14 cellular contexts compared by ENCODE assay signal in the genomic region with DNA sequence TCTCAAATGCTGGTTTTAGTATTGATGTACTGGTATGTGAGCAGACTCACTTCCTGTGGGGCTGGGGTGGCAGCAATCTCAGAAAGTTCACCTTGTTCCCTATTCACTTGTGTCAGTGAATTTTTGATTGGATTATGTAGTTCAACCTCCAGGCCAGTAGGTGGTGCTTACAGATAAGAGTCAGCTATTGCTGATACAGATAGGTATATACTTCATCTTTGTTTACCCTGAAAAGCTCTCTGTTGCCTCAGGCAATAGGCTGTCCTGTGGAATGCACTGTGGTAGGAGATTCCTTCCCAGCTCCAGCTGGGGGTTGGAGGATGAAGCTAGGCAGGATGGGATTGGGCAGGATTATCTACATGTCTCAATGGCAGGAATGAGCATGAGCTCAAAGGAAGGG.
DNase-seq lines count a peak whose midpoint lies in the region; ATAC-seq and TF ChIP-seq lines count a peak whose summit lies in the region.
"Had no signal": no experiment of that assay in that cellular context is flagged by ENCODE, and none has a peak within 500 bp of the region (broad histone marks: within the 10 kb centered on the region; RNA-seq: fewer than 3 reads in every experiment).

No MANE protein-coding gene starts in this region.

- no peaks in the 10 kb centered on the region for H3K4me1 Mint-ChIP-seq in mesothelial cell of epicardium

- H3K4me3 ChIP-seq in OCI-LY7 (ENCODE audit: low read depth, low read length, poor library complexity, severe bottlenecking) = no peak overlapping the region
- H3K4me3 ChIP-seq: cardiac muscle cell had no signal

- H3K9me3 Mint-ChIP-seq in mesothelial cell of epicardium = peaks cover 48% of the 10 kb centered on the region

- H3K4me1 ChIP-seq in OCI-LY7 (ENCODE audit: insufficient read depth, low read length, poor library complexity, severe bottlenecking) = no peaks in the 10 kb centered on the region

- POLR2A ChIA-PET in OCI-LY7 (lab: Charles Lee) = interaction anchor here (0.6 kb wide), 1 partner anchor 8 kb away, joined by 4 read pairs; no protein-coding TSS in a partner anchor

- DNase-seq in DMS 273 (lab: John Stamatoyannopoulos, UW; ENCODE audit: unreplicated experiment) (peak; percentile 15), DMS 273 treated with DMSO at 0.1 percent for 48 hours (lab: John Stamatoyannopoulos, UW) (no peak), OCI-LY7 (ENCODE audit: low spot score) (peak; percentile 16), mesothelial cell of epicardium (ENCODE audit: low spot score in 2 of 2, unreplicated experiment in 2 of 2) (no peak), NCI-H187 (lab: John Stamatoyannopoulos, UW) (no peak), hippocampal formation (lab: John Stamatoyannopoulos, UW) (no peak)
- DNase-seq: 8988T; activated CD4-positive, alpha-beta T cell treated with anti-CD3 and anti-CD28 coated beads for 1 hour; EL; GOT3; NCI-H1694 had no signal

- peak; percentile 69 for TF ChIP-seq CTCF in OCI-LY7 (conservative IDR thresholded peaks at IDR 0.05; ENCODE audit: low read length)
- peak; percentile 25 for TF ChIP-seq CTCF in mesothelial cell of epicardium (IDR thresholded peaks at IDR 0.05; ENCODE audit: unreplicated experiment)

- H4K20me1 ChIP-seq in OCI-LY7 (ENCODE audit: insufficient read depth, low read length) = no peaks in the 10 kb centered on the region

- no TSS peak for BruUV-seq in OCI-LY7 (replicated peaks; lab: Mats Ljungman, UMichigan)

- peak; percentile 78 for ATAC-seq in HG02870 (IDR thresholded peaks at IDR 0.05; ENCODE audit: unreplicated experiment)
- ATAC-seq in HG03460 (IDR thresholded peaks at IDR 0.05; ENCODE audit: unreplicated experiment) = no peak

- H3K36me3 ChIP-seq in OCI-LY7 (ENCODE audit: insufficient read depth, low read length) = no peaks in the 10 kb centered on the region
- H3K36me3 ChIP-seq: cardiac muscle cell had no signal

- CTCF ChIA-PET in OCI-LY7 (lab: Charles Lee; ENCODE audit: unreplicated experiment) = no interaction called here

- H3K9me2 ChIP-seq in OCI-LY7 (ENCODE audit: insufficient read depth, low read length) = no peaks in the 10 kb centered on the region

- H3K27me3 Mint-ChIP-seq in mesothelial cell of epicardium (ENCODE audit: low read depth) = no peaks in the 10 kb centered on the region

- no peak overlapping the region for H3K4me3 Mint-ChIP-seq in mesothelial cell of epicardium

- no peaks in the 10 kb centered on the region; the same call in 1 of the 2 replicates for H3K9me3 ChIP-seq in OCI-LY7 (ENCODE audit: low read length)

- H3K27ac ChIP-seq in OCI-LY7 (ENCODE audit: low read depth, low read length, poor library complexity, severe bottlenecking) = no peak overlapping the region
- H3K27ac ChIP-seq: cardiac muscle cell had no signal

- H3K36me3 Mint-ChIP-seq in mesothelial cell of epicardium = no peaks in the 10 kb centered on the region

- no peak overlapping the region for H3K27ac Mint-ChIP-seq in mesothelial cell of epicardium

- intact Hi-C loops in OCI-LY7 (cut with micrococcal nuclease; ENCODE audit: unreplicated experiment) = no loop called here

- H2AFZ ChIP-seq in OCI-LY7 (ENCODE audit: low read length) = no peak overlapping the region

- H3K79me2 ChIP-seq in OCI-LY7 (ENCODE audit: insufficient read depth, low read depth, low read length) = no peaks in the 10 kb centered on the region

- no peak overlapping the region for H3K4me2 ChIP-seq in OCI-LY7 (ENCODE audit: low read length)

Comparison
In these comparisons a context has a peak if more than half of its experiments do, and no peak if none do; other contexts are left out.
1. DNase-seq: peak in DMS 273 (single experiment) and OCI-LY7 (single experiment); none in DMS 273 treated with DMSO at 0.1 percent for 48 hours (single experiment), mesothelial cell of epicardium (0 of 2), NCI-H187 (0 of 2) and hippocampal formation (0 of 2).